8 cellular contexts compared by ENCODE assay signal in genomic region chr3:182683335-182684257, GRCh38.
DNase-seq lines count a peak whose midpoint lies in the region; ATAC-seq and TF ChIP-seq lines count a peak whose summit lies in the region.

No MANE protein-coding gene starts in this region.

- H3K4me3 ChIP-seq in BJ (ENCODE audit: low read depth, low read length) (no peak overlapping the region), dorsolateral prefrontal cortex (peak overlapping the region; percentile 21 to 84 (median 72)), lung (no peak overlapping the region)

- intact Hi-C loops in dorsolateral prefrontal cortex (cut with DNase I) = loop anchor here (2.0 to 10.0 kb wide), 8 partner anchors 65 to 1879 kb away; partner anchors contain the start of gene SOX2 (in 2 of the 2)

- peak; percentile 57 for ATAC-seq in GM19023 (IDR thresholded peaks at IDR 0.05; ENCODE audit: unreplicated experiment)
- ATAC-seq in HG03354 (IDR thresholded peaks at IDR 0.05; ENCODE audit: poor library complexity, severe bottlenecking, unreplicated experiment) = peak; percentile 67
- peak; percentile 80 for ATAC-seq in lung (ENCODE audit: insufficient read depth, low FRiP score)

- peak overlapping the region in 56 of 59 donors; percentile 12 to 86 (median 75) for H3K27ac ChIP-seq in dorsolateral prefrontal cortex
- no peak overlapping the region for H3K27ac ChIP-seq in lung (ENCODE audit: low read depth in 1 of 2, low read length in 1 of 2)

- no peaks in the 10 kb centered on the region for H3K36me3 ChIP-seq in BJ (ENCODE audit: control insufficient read depth, insufficient read depth, low read length)
- no peaks in the 10 kb centered on the region for H3K36me3 ChIP-seq in lung (ENCODE audit: control insufficient read depth in 2 of 2, insufficient read depth in 2 of 2, low read length in 2 of 2)

- DNase-seq in BJ (ENCODE audit: low read depth) (peak; percentile 15), NCI-H446 (lab: John Stamatoyannopoulos, UW) (peak; percentile 71 to 87), dorsolateral prefrontal cortex (peak in 9 of 10 donors; percentile 35 to 85 (median 63)), lung (ENCODE audit: low spot score) (peak; percentile 57)
- peak; percentile 72 for DNase-seq in activated CD4-positive, alpha-beta T cell treated with anti-CD3 and anti-CD28 coated beads for 48 hours
- peak; percentile 21 to 35 (median 23) for DNase-seq in stimulated activated CD4-positive, alpha-beta T cell treated with anti-CD3 and anti-CD28 coated beads, TNF-alpha, amount 100 ng/mL, for 4 hours (ENCODE audit: low read depth in 3 of 3)

- no peaks in the 10 kb centered on the region for H3K9me3 ChIP-seq in lung (ENCODE audit: control insufficient read depth in 2 of 2, insufficient read depth in 1 of 2, low read length in 1 of 2)

- POLR2A ChIA-PET in BJ (lab: Charles Lee) = no interaction called here

- WGBS in lung, 2 donors = 5 to 9% methylated on average over 8 of the region's 8 CpGs

- 0 out of 2 replicates have a peak, but pooled peaks cover 2% of the 10 kb centered on the region for H3K27me3 ChIP-seq in BJ (ENCODE audit: control insufficient read depth, insufficient read depth, low read length)
- peaks cover 0 to 28% (median 2%) of the 10 kb centered on the region in 45 donors for H3K27me3 ChIP-seq in dorsolateral prefrontal cortex
- H3K27me3 ChIP-seq in lung (ENCODE audit: control insufficient read depth, insufficient read depth) = no peaks in the 10 kb centered on the region

- peaks cover 0 to 5% of the 10 kb centered on the region in 2 donors for H3K4me1 ChIP-seq in lung (ENCODE audit: control insufficient read depth in 2 of 2, insufficient read depth in 2 of 2, low read length in 2 of 2)

- CTCF ChIA-PET in BJ (lab: Yijun Ruan, JAX) = interaction anchor here (0.8 to 5.1 kb wide), 18 partner anchors 8 to 1749 kb away, joined by 3 to 27 read pairs (median 6); partner anchors contain the start of gene SOX2

- TF ChIP-seq CTCF in BJ (IDR thresholded peaks at IDR 0.05; ENCODE audit: insufficient read depth, low read depth, low read length) (peak; percentile 91), dorsolateral prefrontal cortex (IDR thresholded peaks at IDR 0.05 in 54 of 56, conservative IDR thresholded peaks at IDR 0.05 in 2 of 56; ENCODE audit: low read depth in 1 of 56, partially characterized antibody in 56 of 56) (peak; percentile 76 to 99 (median 93)), lung (IDR thresholded peaks at IDR 0.05; ENCODE audit: control extremely low read depth, extremely low read depth) (peak; percentile 91)

Comparison
In these comparisons a context has a peak if more than half of its experiments do, and no peak if none do; other contexts are left out.
1. DNase-seq: peak in every context shown above with its lines; median percentile 79 in NCI-H446; 72 in activated CD4-positive, alpha-beta T cell treated with anti-CD3 and anti-CD28 coated beads for 48 hours; 63 in dorsolateral prefrontal cortex; 57 in lung; 23 in stimulated activated CD4-positive, alpha-beta T cell treated with anti-CD3 and anti-CD28 coated beads, TNF-alpha, amount 100 ng/mL, for 4 hours; 15 in BJ.
2. H3K4me3 ChIP-seq: peak in dorsolateral prefrontal cortex (59 of 59); none in BJ (single experiment) and lung (single experiment).
3. H3K27ac ChIP-seq: peak in dorsolateral prefrontal cortex (56 of 59); none in lung (0 of 2).
4. Peak in every context shown above with its lines, with median percentiles within 50 percentile points of each other: CTCF ChIP-seq and ATAC-seq.